Comparison of ENCODE assay signal across 21 cellular contexts in the genomic region with DNA sequence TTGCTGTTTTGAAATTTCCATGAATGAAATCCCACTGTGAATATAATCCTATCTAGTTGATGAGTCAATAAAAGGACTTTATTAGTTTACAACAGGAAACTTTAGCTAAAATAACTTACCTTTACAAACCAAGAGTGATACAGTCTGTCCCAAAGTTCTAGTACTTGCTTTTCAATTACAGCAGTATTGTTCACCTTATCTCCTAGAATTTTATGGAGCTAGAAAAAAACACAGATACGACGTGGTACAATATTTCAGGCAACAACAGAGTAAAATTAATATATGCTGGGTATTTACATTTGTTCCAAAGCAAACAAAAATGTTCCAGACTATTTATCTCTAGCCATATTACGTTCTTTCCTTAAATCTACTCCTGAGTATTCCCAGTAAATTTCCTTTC. TPM values are rescaled to one million over a fixed set of nuclear protein-coding genes. Genes with fewer than 3 reads are reported as not detected.
DNase-seq lines count a peak whose midpoint lies in the region; ATAC-seq, FAIRE-seq and TF ChIP-seq lines count a peak whose summit lies in the region.
"Had no signal": no experiment of that assay in that cellular context is flagged by ENCODE, and none has a peak within 500 bp of the region (broad histone marks: within the 10 kb centered on the region; RNA-seq: fewer than 3 reads in every experiment).

No MANE protein-coding gene starts in this region.

- peaks cover 32% of the 10 kb centered on the region for H3K36me3 Mint-ChIP-seq in type B pancreatic cell

- no peak for TF ChIP-seq CTCF in A549 (IDR thresholded peaks at IDR 0.05)
- no peak for TF ChIP-seq CTCF in LNCaP clone FGC (IDR thresholded peaks at IDR 0.05; ENCODE audit: control insufficient read depth, extremely low read depth, insufficient read depth)
- no peak for TF ChIP-seq CTCF in type B pancreatic cell (conservative IDR thresholded peaks at IDR 0.05)

- peak overlapping the region in 1 of 2 experiments; percentile 4; a peak in 1 of 6 replicates for H3K27ac ChIP-seq in A549
- H3K27ac ChIP-seq: GM23248 had no signal

- no peak for FAIRE-seq in A549 (lab: Jason Lieb, UNC)
- FAIRE-seq: A204.1, GM12892, GM18507, HepG2 had no signal

- POLR2A ChIA-PET in A549 (lab: Yijun Ruan, JAX), result no interaction called here

- peaks cover 29% of the 10 kb centered on the region for H3K4me1 ChIP-seq in A549

- H3K27me3 Mint-ChIP-seq in type B pancreatic cell, result no peaks in the 10 kb centered on the region
- H3K27me3 Mint-ChIP-seq: CD4-positive, alpha-beta T cell; IgD-negative memory B cell had no signal

- H3K4me3 ChIP-seq in A549, result no peak overlapping the region
- no peak overlapping the region for H3K4me3 ChIP-seq in LNCaP clone FGC (ENCODE audit: low read depth, low read length)
- H3K4me3 ChIP-seq: GM23248 had no signal

- intact Hi-C loops in left colon (cut with DNase I, micrococcal nuclease), result no loop called here

- no peak for TF ChIP-seq RAD21 in A549 (conservative IDR thresholded peaks at IDR 0.05 in 1 of 2, IDR thresholded peaks at IDR 0.05 in 1 of 2)

- no peak for TF ChIP-seq EP300 in A549 (IDR thresholded peaks at IDR 0.05)

- no peak for ATAC-seq in A549
- peak; percentile 91 for ATAC-seq in left colon
- ATAC-seq: HCT116, HepG2 had no signal

- peak overlapping the region; percentile 5 for H3K27ac Mint-ChIP-seq in type B pancreatic cell
- H3K27ac Mint-ChIP-seq: CD4-positive, alpha-beta T cell; HFFc6 had no signal

- H3K4me1 Mint-ChIP-seq in type B pancreatic cell (ENCODE audit: unreplicated experiment), result no peaks in the 10 kb centered on the region
- H3K4me1 Mint-ChIP-seq: IgD-negative memory B cell had no signal

- no peak for DNase-seq in A549 (ENCODE audit: low read depth in 1 of 2, low spot score in 1 of 2)
- peak; percentile 96 for DNase-seq in LNCaP clone FGC (ENCODE audit: low read depth)
- no peak for DNase-seq in left colon
- DNase-seq in type B pancreatic cell (ENCODE audit: extremely low spot score, unreplicated experiment), result no peak
- DNase-seq in NCI-H446 (lab: John Stamatoyannopoulos, UW), result no peak
- no peak for DNase-seq in pons (ENCODE audit: low spot score)
- DNase-seq in stimulated activated CD4-positive, alpha-beta T cell treated with anti-CD3 and anti-CD28 coated beads, Interleukin-2, amount 100 ng/mL, for 48 hours, result no peak
- DNase-seq: AML-193; CD4-positive, alpha-beta T cell; DMS153; DMS79; GDM1; GM23248; H7; HFFc6 had no signal

- H3K9me3 Mint-ChIP-seq in type B pancreatic cell, result no peaks in the 10 kb centered on the region
- H3K9me3 Mint-ChIP-seq: CD4-positive, alpha-beta T cell; HFFc6; IgD-negative memory B cell had no signal

- 0 out of 3 replicates have a peak overlapping the region, but pooled peaks have one; percentile 12 for H3K4me2 ChIP-seq in A549

- H3K4me3 Mint-ChIP-seq in type B pancreatic cell, result no peak overlapping the region
- H3K4me3 Mint-ChIP-seq: CD4-positive, alpha-beta T cell; HFFc6; IgD-negative memory B cell had no signal

- H3K9me3 ChIP-seq in A549, result no peaks in the 10 kb centered on the region

- CTCF ChIA-PET in A549 (lab: Yijun Ruan, JAX), result interaction anchor here (1.0 to 1.4 kb wide), 2 partner anchors 16 to 123 kb away, joined by 3 to 5 read pairs; no protein-coding TSS in a partner anchor

- no peak for TF ChIP-seq POLR2A in A549 (IDR thresholded peaks at IDR 0.05; ENCODE audit: low read length)

- 35% methylated on average over 3 of the region's 3 CpGs for WGBS in A549 (ENCODE audit: missing lambda C conversion rate)

TF ChIP-seq in A549, 52 proteins besides CTCF, POLR2A, EP300 and RAD21:
- no peak for TF ChIP-seq FOSB (CRISPR knock-in tag; IDR thresholded peaks at IDR 0.05)
- no peak for TF ChIP-seq BHLHE40 (IDR thresholded peaks at IDR 0.05; ENCODE audit: low read depth, low read length)
- no peak for TF ChIP-seq FOXS1 (CRISPR knock-in tag; IDR thresholded peaks at IDR 0.05)
- TF ChIP-seq REST (IDR thresholded peaks at IDR 0.05), result no peak
- no peak for TF ChIP-seq NFE2L2 (conservative IDR thresholded peaks at IDR 0.05; ENCODE audit: low read length)

RNA-seq across cellular contexts. Expression of gene CTNNAL1, which starts 46.9 kb away (rescaled TPM):
- polyA plus RNA-seq in A549 (2011; rRNA removed) (42.5 and 63.6 TPM in 2 replicates), A549 (2017; fragmentation: RNase III; extraction: RNeasy Plus Mini Kit Qiagen cat#74134 plus additional on column Dnase treatment) (43.8 to 61.3 TPM (median 48.8 TPM) in 3 replicates)
- 21.6 and 25.3 TPM in 2 replicates for polyA plus RNA-seq in A549 (2012; cell fraction: cytosol; rRNA removed)
- 7.2 and 11.1 TPM in 2 replicates for polyA plus RNA-seq in A549 (2012; cell fraction: nucleus; rRNA removed)
- polyA minus RNA-seq in A549 (2011; rRNA and poly(A)+ RNA removed), result 6.0 and 7.1 TPM in 2 replicates
- total RNA-seq in left colon (10 to 100 TPM in 1 of 2 donors, 1 to 10 TPM in 1; 7.6 to 13.1 TPM), type B pancreatic cell (ENCODE audit: low replicate concordance) (29.7 and 36.0 TPM in 2 replicates)

RNA-seq across cellular contexts. Expression of gene TMEM245, which starts 59.5 kb away (rescaled TPM):
- polyA plus RNA-seq in A549 (2011; rRNA removed) (88.9 and 108 TPM in 2 replicates), A549 (2017; fragmentation: RNase III; extraction: RNeasy Plus Mini Kit Qiagen cat#74134 plus additional on column Dnase treatment) (44.9 to 48.6 TPM (median 48.2 TPM) in 3 replicates)
- polyA plus RNA-seq in A549 (2012; cell fraction: cytosol; rRNA removed), result 20.2 and 27.8 TPM in 2 replicates
- polyA plus RNA-seq in A549 (2012; cell fraction: nucleus; rRNA removed), result 18.6 and 33.2 TPM in 2 replicates
- 157 and 160 TPM in 2 replicates for polyA minus RNA-seq in A549 (2011; rRNA and poly(A)+ RNA removed)
- total RNA-seq in left colon (10 to 100 TPM; 33.7 to 37.0 TPM), type B pancreatic cell (ENCODE audit: low replicate concordance) (44.4 and 49.2 TPM in 2 replicates)
